Comparison of ENCODE assay signal across 18 cellular contexts in genomic region chr11:100545970-100546369, GRCh38.
DNase-seq lines count a peak whose midpoint lies in the region; ATAC-seq lines count a peak whose summit lies in the region.
"Had no signal": no experiment of that assay in that cellular context is flagged by ENCODE, and none has a peak within 500 bp of the region (broad histone marks: within the 10 kb centered on the region; RNA-seq: fewer than 3 reads in every experiment).

No MANE protein-coding gene starts in this region.

- H4K91ac ChIP-seq in mesenchymal stem cell (ENCODE audit: low read length): no peak overlapping the region

- no peak overlapping the region for H2BK12ac ChIP-seq in mesenchymal stem cell (ENCODE audit: low read length in 2 of 2)

- no peak overlapping the region for H3K9ac ChIP-seq in mesenchymal stem cell (ENCODE audit: low read length)
- H3K9ac ChIP-seq: BLaER1 had no signal

- no peak overlapping the region for H3K23ac ChIP-seq in mesenchymal stem cell (ENCODE audit: low read length in 2 of 2)

- H3K27me3 ChIP-seq in mesenchymal stem cell (ENCODE audit: control insufficient read depth in 1 of 2, insufficient read depth in 1 of 2, low read length in 2 of 2): no peaks in the 10 kb centered on the region
- H3K27me3 ChIP-seq: BLaER1 had no signal

- intact Hi-C loops in left colon (cut with DNase I, micrococcal nuclease): no loop called here
- intact Hi-C loops in sciatic nerve (cut with DNase I): no loop called here

- no peak overlapping the region for H3K27ac ChIP-seq in mesenchymal stem cell (ENCODE audit: low read length, poor library complexity, severe bottlenecking)
- H3K27ac ChIP-seq: BLaER1, HL-60 had no signal

- H2AK5ac ChIP-seq in mesenchymal stem cell (ENCODE audit: low read length, severe bottlenecking): peak overlapping the region; percentile 39

- H3K4me2 ChIP-seq in mesenchymal stem cell (ENCODE audit: low read length, poor library complexity, severe bottlenecking): no peak overlapping the region
- H3K4me2 ChIP-seq: BLaER1 had no signal

- DNase-seq in NCI-H1092 treated with DMSO at 0.1 percent for 48 hours (lab: John Stamatoyannopoulos, UW): peak; percentile 23
- no peak for DNase-seq in NCI-H1092 (lab: John Stamatoyannopoulos, UW)
- peak; percentile 43 for DNase-seq in DMS53 treated with DMSO at 0.1 percent for 48 hours (lab: John Stamatoyannopoulos, UW; ENCODE audit: unreplicated experiment)
- no peak for DNase-seq in left colon
- no peak for DNase-seq in mesenchymal stem cell
- no peak for DNase-seq in sciatic nerve (ENCODE audit: low spot score)
- DNase-seq: 8988T; AML-193; CD8-positive, alpha-beta memory T cell; DND-41; GDM1; GOT3; HFFc6 had no signal

- no peaks in the 10 kb centered on the region for H3K4me1 ChIP-seq in mesenchymal stem cell (ENCODE audit: control insufficient read depth, insufficient read depth, low read depth, low read length)
- H3K4me1 ChIP-seq: BLaER1, HAP-1 had no signal

- no peak overlapping the region for H3K4me3 ChIP-seq in mesenchymal stem cell (ENCODE audit: insufficient read depth in 1 of 2, low read depth in 1 of 2, low read length in 2 of 2)
- H3K4me3 ChIP-seq: BLaER1, HAP-1 had no signal

- no peak overlapping the region for H2BK5ac ChIP-seq in mesenchymal stem cell (ENCODE audit: low read depth, low read length, poor library complexity, severe bottlenecking)

- peak; percentile 70 for ATAC-seq in left colon
- no peak for ATAC-seq in HG03108 (IDR thresholded peaks at IDR 0.05; ENCODE audit: unreplicated experiment)
- no peak for ATAC-seq in sciatic nerve
- no peak for ATAC-seq in GM18502 (IDR thresholded peaks at IDR 0.05; ENCODE audit: poor library complexity, unreplicated experiment)

- no peak overlapping the region for H3K14ac ChIP-seq in mesenchymal stem cell (ENCODE audit: low read length in 2 of 2)

- H3K4ac ChIP-seq in mesenchymal stem cell (ENCODE audit: low read depth in 1 of 2, low read length in 2 of 2): no peak overlapping the region

- no peak overlapping the region for H4K8ac ChIP-seq in mesenchymal stem cell (ENCODE audit: low read length)

- no peaks in the 10 kb centered on the region for H3K9me3 ChIP-seq in mesenchymal stem cell (ENCODE audit: control insufficient read depth, low read length)
- H3K9me3 ChIP-seq: BLaER1, HAP-1 had no signal

- no peak overlapping the region for H2AFZ ChIP-seq in mesenchymal stem cell (ENCODE audit: low read depth, low read length)

- no peaks in the 10 kb centered on the region for H3K79me1 ChIP-seq in mesenchymal stem cell (replicated peaks; ENCODE audit: low read length, poor library complexity, severe bottlenecking)

- no peak overlapping the region for H3K18ac ChIP-seq in mesenchymal stem cell (ENCODE audit: low read depth in 1 of 2, low read length in 2 of 2)

- no peaks in the 10 kb centered on the region for H3K36me3 ChIP-seq in mesenchymal stem cell (ENCODE audit: control insufficient read depth in 1 of 2, insufficient read depth in 2 of 2, low read depth in 1 of 2, low read length in 2 of 2)
- H3K36me3 ChIP-seq: BLaER1, HAP-1 had no signal

- WGBS in mesenchymal stem cell: 97% methylated on average over 1 of the region's 1 CpG

- no peak overlapping the region for H2BK120ac ChIP-seq in mesenchymal stem cell (ENCODE audit: low read depth, low read length)

- no peak overlapping the region for H2BK15ac ChIP-seq in mesenchymal stem cell (ENCODE audit: low read depth, poor library complexity, severe bottlenecking)

Comparison
In these comparisons a context has a peak if more than half of its experiments do, and no peak if none do; other contexts are left out.
1. DNase-seq: peak in NCI-H1092 treated with DMSO at 0.1 percent for 48 hours (single experiment) and DMS53 treated with DMSO at 0.1 percent for 48 hours (single experiment); none in NCI-H1092 (single experiment), left colon (0 of 2), mesenchymal stem cell (single experiment) and sciatic nerve (single experiment).